16 cellular contexts compared by ENCODE assay signal in genomic region chr1:80645621-80646020, GRCh38.
DNase-seq lines count a peak whose midpoint lies in the region; ATAC-seq and TF ChIP-seq lines count a peak whose summit lies in the region.
"Had no signal": no experiment of that assay in that cellular context is flagged by ENCODE, and none has a peak within 500 bp of the region (broad histone marks: within the 10 kb centered on the region; RNA-seq: fewer than 3 reads in every experiment).

No MANE protein-coding gene starts in this region.

- H3K79me2 ChIP-seq in neural progenitor cell (ENCODE audit: low read depth) = no peaks in the 10 kb centered on the region

- H3K9me3 Mint-ChIP-seq in activated B cell treated with CpG ODN at 0.5 μM for 24 hours (peaks cover 8% of the 10 kb centered on the region), neural progenitor cell (no peaks in the 10 kb centered on the region)
- peaks cover 3% of the 10 kb centered on the region for H3K9me3 Mint-ChIP-seq in stimulated activated memory B cell treated with anti-CD40 and anti-IgM and Interleukin-4, amounts not matched to agents 10 μg/mL and 1 μg/mL and 100 μg/mL, for 72 hours
- H3K9me3 Mint-ChIP-seq: GM23338 had no signal

- H3K27ac Mint-ChIP-seq in activated B cell treated with CpG ODN at 0.5 μM for 24 hours = no peak overlapping the region
- H3K27ac Mint-ChIP-seq in stimulated activated memory B cell treated with anti-CD40 and anti-IgM and Interleukin-4, amounts not matched to agents 10 μg/mL and 1 μg/mL and 100 μg/mL, for 72 hours = peak overlapping the region; percentile 81
- no peak overlapping the region for H3K27ac Mint-ChIP-seq in neural progenitor cell
- H3K27ac Mint-ChIP-seq: CD8-positive, alpha-beta memory T cell; GM23338 had no signal

- peak; percentile 12 to 16 for DNase-seq in NCI-H526 (lab: John Stamatoyannopoulos, UW)
- no peak for DNase-seq in NCI-H526 treated with DMSO at 0.1 percent for 48 hours (lab: John Stamatoyannopoulos, UW)
- DNase-seq in activated B cell treated with CpG ODN at 0.5 μM for 24 hours = no peak
- DNase-seq in effector memory CD4-positive, alpha-beta T cell = no peak
- DNase-seq in neural progenitor cell (ENCODE audit: low spot score) = no peak
- DNase-seq in esophagus muscularis mucosa (ENCODE audit: extremely low spot score) = no peak
- DNase-seq: CD8-positive, alpha-beta memory T cell; DMS53; H7; KBM-7 had no signal

- H3K27me3 ChIP-seq in effector memory CD4-positive, alpha-beta T cell (replicated peaks; ENCODE audit: control insufficient read depth, insufficient read depth, low read length, poor library complexity, severe bottlenecking) = no peaks in the 10 kb centered on the region
- no peaks in the 10 kb centered on the region for H3K27me3 ChIP-seq in neural progenitor cell
- no peaks in the 10 kb centered on the region for H3K27me3 ChIP-seq in esophagus muscularis mucosa
- H3K27me3 ChIP-seq: BLaER1 had no signal

- H3K36me3 ChIP-seq in effector memory CD4-positive, alpha-beta T cell (ENCODE audit: control insufficient read depth, insufficient read depth, low read length) = no peaks in the 10 kb centered on the region
- H3K36me3 ChIP-seq in neural progenitor cell = no peaks in the 10 kb centered on the region
- no peaks in the 10 kb centered on the region for H3K36me3 ChIP-seq in esophagus muscularis mucosa
- H3K36me3 ChIP-seq: BLaER1 had no signal

- H3K36me3 Mint-ChIP-seq in activated B cell treated with CpG ODN at 0.5 μM for 24 hours (ENCODE audit: low read depth) (peaks cover 2% of the 10 kb centered on the region), neural progenitor cell (no peaks in the 10 kb centered on the region)
- peaks cover 6% of the 10 kb centered on the region for H3K36me3 Mint-ChIP-seq in stimulated activated memory B cell treated with anti-CD40 and anti-IgM and Interleukin-4, amounts not matched to agents 10 μg/mL and 1 μg/mL and 100 μg/mL, for 72 hours
- H3K36me3 Mint-ChIP-seq: CD8-positive, alpha-beta memory T cell had no signal

- no peaks in the 10 kb centered on the region for H3K27me3 Mint-ChIP-seq in activated B cell treated with CpG ODN at 0.5 μM for 24 hours
- no peaks in the 10 kb centered on the region for H3K27me3 Mint-ChIP-seq in stimulated activated memory B cell treated with anti-CD40 and anti-IgM and Interleukin-4, amounts not matched to agents 10 μg/mL and 1 μg/mL and 100 μg/mL, for 72 hours
- no peaks in the 10 kb centered on the region for H3K27me3 Mint-ChIP-seq in neural progenitor cell (ENCODE audit: insufficient read depth, low read depth)
- H3K27me3 Mint-ChIP-seq: CD8-positive, alpha-beta memory T cell had no signal

- CTCF ChIA-PET in activated B cell treated with CpG ODN at 0.5 μM for 24 hours (lab: Charles Lee) = no interaction called here

- no peak for TF ChIP-seq POLR2A in esophagus muscularis mucosa (IDR thresholded peaks at IDR 0.05; ENCODE audit: low read depth)

- no peak for TF ChIP-seq EP300 in esophagus muscularis mucosa (IDR thresholded peaks at IDR 0.05)

- no peaks in the 10 kb centered on the region for H3K4me1 ChIP-seq in effector memory CD4-positive, alpha-beta T cell (ENCODE audit: control insufficient read depth, insufficient read depth, low read length, poor library complexity, severe bottlenecking)
- H3K4me1 ChIP-seq in neural progenitor cell (no peaks in the 10 kb centered on the region), esophagus muscularis mucosa (peaks cover 0 to 9% (median 0%) of the 10 kb centered on the region in 4 donors)

- H3K4me3 Mint-ChIP-seq in activated B cell treated with CpG ODN at 0.5 μM for 24 hours = no peak overlapping the region
- H3K4me3 Mint-ChIP-seq in stimulated activated memory B cell treated with anti-CD40 and anti-IgM and Interleukin-4, amounts not matched to agents 10 μg/mL and 1 μg/mL and 100 μg/mL, for 72 hours = peak overlapping the region; percentile 66
- no peak overlapping the region for H3K4me3 Mint-ChIP-seq in neural progenitor cell
- H3K4me3 Mint-ChIP-seq: CD8-positive, alpha-beta memory T cell; GM23338 had no signal

- no peak overlapping the region for H3K4me3 ChIP-seq in effector memory CD4-positive, alpha-beta T cell (ENCODE audit: insufficient read depth, low read depth, low read length, poor library complexity, severe bottlenecking)
- H3K4me3 ChIP-seq in neural progenitor cell = no peak overlapping the region
- no peak overlapping the region for H3K4me3 ChIP-seq in esophagus muscularis mucosa
- H3K4me3 ChIP-seq: BLaER1, GM23338 had no signal

- no peak for TF ChIP-seq CTCF in activated B cell treated with CpG ODN at 0.5 μM for 24 hours (IDR thresholded peaks at IDR 0.05)
- no peak for TF ChIP-seq CTCF in neural progenitor cell (IDR thresholded peaks at IDR 0.05)
- no peak for TF ChIP-seq CTCF in esophagus muscularis mucosa (IDR thresholded peaks at IDR 0.05)

- H3K9me3 ChIP-seq in effector memory CD4-positive, alpha-beta T cell (ENCODE audit: control insufficient read depth, low read length) = peaks cover 5% of the 10 kb centered on the region
- no peaks in the 10 kb centered on the region for H3K9me3 ChIP-seq in neural progenitor cell (ENCODE audit: low read depth)
- H3K9me3 ChIP-seq in esophagus muscularis mucosa = no peaks in the 10 kb centered on the region
- H3K9me3 ChIP-seq: BLaER1 had no signal

- no peak overlapping the region for H3K4me2 ChIP-seq in neural progenitor cell
- H3K4me2 ChIP-seq: BLaER1, GM23338 had no signal

- intact Hi-C loops in activated B cell treated with CpG ODN at 0.5 μM for 24 hours (cut with micrococcal nuclease) (no loop called here), esophagus muscularis mucosa (cut with DNase I) (no loop called here)

- ATAC-seq in HG02623 (IDR thresholded peaks at IDR 0.05; ENCODE audit: unreplicated experiment) (peak; percentile 37), activated B cell treated with CpG ODN at 0.5 μM for 24 hours (ENCODE audit: low read depth) (peak; percentile 10)
- no peak for ATAC-seq in stimulated activated memory B cell treated with anti-CD40 and anti-IgM and Interleukin-4, amounts not matched to agents 10 μg/mL and 1 μg/mL and 100 μg/mL, for 72 hours
- ATAC-seq: GM23338 had no signal

- POLR2A ChIA-PET in activated B cell treated with CpG ODN at 0.5 μM for 24 hours (lab: Charles Lee) = no interaction called here

- H3K27ac ChIP-seq in effector memory CD4-positive, alpha-beta T cell (ENCODE audit: insufficient read depth, low read length, poor library complexity, severe bottlenecking) = no peak overlapping the region
- H3K27ac ChIP-seq in neural progenitor cell = no peak overlapping the region
- no peak overlapping the region for H3K27ac ChIP-seq in esophagus muscularis mucosa (replicated peaks in 1 of 4)
- H3K27ac ChIP-seq: 22Rv1, BLaER1, HL-60 had no signal

- H2AFZ ChIP-seq in neural progenitor cell (replicated peaks) = no peak overlapping the region
- H2AFZ ChIP-seq: GM23338 had no signal

- no peaks in the 10 kb centered on the region for H3F3A ChIP-seq in neural progenitor cell (ENCODE audit: low read depth)

- H3K4me1 Mint-ChIP-seq in activated B cell treated with CpG ODN at 0.5 μM for 24 hours (peaks cover 17% of the 10 kb centered on the region), neural progenitor cell (no peaks in the 10 kb centered on the region)
- H3K4me1 Mint-ChIP-seq in stimulated activated memory B cell treated with anti-CD40 and anti-IgM and Interleukin-4, amounts not matched to agents 10 μg/mL and 1 μg/mL and 100 μg/mL, for 72 hours = peaks cover 18% of the 10 kb centered on the region
- H3K4me1 Mint-ChIP-seq: CD8-positive, alpha-beta memory T cell had no signal

- H4K20me1 ChIP-seq in neural progenitor cell (ENCODE audit: low read depth) = no peaks in the 10 kb centered on the region
- H4K20me1 ChIP-seq: BLaER1 had no signal

- H3K9ac ChIP-seq in neural progenitor cell = no peak overlapping the region
- H3K9ac ChIP-seq: BLaER1 had no signal

Comparison
In these comparisons a context has a peak if more than half of its experiments do, and no peak if none do; other contexts are left out.
1. DNase-seq: peak in NCI-H526 (2 of 2); none in NCI-H526 treated with DMSO at 0.1 percent for 48 hours (single experiment), activated B cell treated with CpG ODN at 0.5 μM for 24 hours (single experiment), effector memory CD4-positive, alpha-beta T cell (0 of 3), neural progenitor cell (single experiment) and esophagus muscularis mucosa (single experiment).